ENCODE assay signal across 1 cellular context in genomic region chr22:37904572-37905533, GRCh38.
TF ChIP-seq lines count a peak whose summit lies in the region.

No MANE protein-coding gene starts in this region.

TF ChIP-seq in IMR-90, 13 proteins besides CTCF, POLR2A, EP300 and RAD21:
- TF ChIP-seq CHD1 (IDR thresholded peaks at IDR 0.05; ENCODE audit: low read depth, low read length), result no peak
- TF ChIP-seq MAFK (IDR thresholded peaks at IDR 0.05; ENCODE audit: low read depth, low read length), result no peak
- peak; percentile 61; the same call in 1 of the 2 replicates for TF ChIP-seq BHLHE40 (IDR thresholded peaks at IDR 0.05; ENCODE audit: low read depth, low read length)
- TF ChIP-seq FOS (IDR thresholded peaks at IDR 0.05; ENCODE audit: low read depth, low read length), result peak; percentile 94
- TF ChIP-seq MAZ (IDR thresholded peaks at IDR 0.05; ENCODE audit: borderline replicate concordance, low read depth, low read length), result peak; percentile 89
- no peak for TF ChIP-seq SMC3 (IDR thresholded peaks at IDR 0.05; ENCODE audit: low read depth, low read length)
- TF ChIP-seq RCOR1 (IDR thresholded peaks at IDR 0.05; ENCODE audit: insufficient replicate concordance, low read length), result peak; percentile 57
- no peak for TF ChIP-seq ELK1 (IDR thresholded peaks at IDR 0.05; ENCODE audit: borderline replicate concordance, low read depth, low read length)
- peak; percentile 49 for TF ChIP-seq USF2 (IDR thresholded peaks at IDR 0.05; ENCODE audit: low read depth, low read length)
- peak; percentile 91 for TF ChIP-seq CEBPB (IDR thresholded peaks at IDR 0.05; ENCODE audit: low read depth, low read length)
- TF ChIP-seq RFX5 (IDR thresholded peaks at IDR 0.05; ENCODE audit: low read depth, low read length), result no peak
- TF ChIP-seq MXI1 (IDR thresholded peaks at IDR 0.05; ENCODE audit: borderline replicate concordance, low read depth, low read length), result 0 out of 2 replicates have a peak, but pooled peaks have one; percentile 28
- TF ChIP-seq NFE2L2 (IDR thresholded peaks at IDR 0.05; ENCODE audit: low read depth, low read length), result 0 out of 2 replicates have a peak, but pooled peaks have one; percentile 13
